In genomic region chr17:61133853-61134252, GRCh38 we compare ENCODE assay signal across 21 cellular contexts.
DNase-seq lines count a peak whose midpoint lies in the region; ATAC-seq, FAIRE-seq and TF ChIP-seq lines count a peak whose summit lies in the region.
"Had no signal": no experiment of that assay in that cellular context is flagged by ENCODE, and none has a peak within 500 bp of the region (broad histone marks: within the 10 kb centered on the region; RNA-seq: fewer than 3 reads in every experiment).

No MANE protein-coding gene starts in this region.

- no peak overlapping the region for H3K4me3 Mint-ChIP-seq in endothelial cell (ENCODE audit: unreplicated experiment)
- H3K4me3 Mint-ChIP-seq: CD4-positive, CD25-positive, alpha-beta regulatory T cell; CD8-positive, alpha-beta memory T cell had no signal

- peaks cover 3% of the 10 kb centered on the region for H3K36me3 Mint-ChIP-seq in endothelial cell (ENCODE audit: low read depth, unreplicated experiment)

- peaks cover 15% of the 10 kb centered on the region for H3K4me1 ChIP-seq in lower lobe of right lung
- H3K4me1 ChIP-seq in upper lobe of right lung: peaks cover 14% of the 10 kb centered on the region
- H3K4me1 ChIP-seq: HAP-1 had no signal

- H3K9me3 Mint-ChIP-seq in endothelial cell (ENCODE audit: unreplicated experiment): no peaks in the 10 kb centered on the region
- H3K9me3 Mint-ChIP-seq: CD4-positive, CD25-positive, alpha-beta regulatory T cell; CD8-positive, alpha-beta memory T cell had no signal

- TF ChIP-seq CTCF in endothelial cell (IDR thresholded peaks at IDR 0.05; ENCODE audit: unreplicated experiment) (no peak), lower lobe of right lung (IDR thresholded peaks at IDR 0.05) (no peak), upper lobe of right lung (IDR thresholded peaks at IDR 0.05) (no peak)

- ATAC-seq in lower lobe of right lung: no peak
- ATAC-seq in upper lobe of right lung: no peak
- ATAC-seq in HG02938 (IDR thresholded peaks at IDR 0.05; ENCODE audit: unreplicated experiment): no peak
- no peak for ATAC-seq in GM21447 (IDR thresholded peaks at IDR 0.05; ENCODE audit: unreplicated experiment)

- FAIRE-seq in A204.1 (lab: Jason Lieb, UNC): peak; percentile 32
- FAIRE-seq: G401.6, GM12891, GM19239 had no signal

- intact Hi-C loops in lower lobe of right lung (cut with DNase I): no loop called here
- intact Hi-C loops in upper lobe of right lung (cut with DNase I): no loop called here

- H3K9me3 ChIP-seq in lower lobe of right lung (no peaks in the 10 kb centered on the region), upper lobe of right lung (no peaks in the 10 kb centered on the region)
- H3K9me3 ChIP-seq: BE2C, HAP-1 had no signal

- H3K36me3 ChIP-seq in lower lobe of right lung (no peaks in the 10 kb centered on the region), upper lobe of right lung (no peaks in the 10 kb centered on the region)
- H3K36me3 ChIP-seq: BE2C, HAP-1 had no signal

- peaks cover 52% of the 10 kb centered on the region for H3K4me1 Mint-ChIP-seq in endothelial cell (ENCODE audit: unreplicated experiment)

- H3K27ac ChIP-seq in lower lobe of right lung (peak overlapping the region; percentile 75), upper lobe of right lung (peak overlapping the region; percentile 43)
- H3K27ac ChIP-seq: GM23248, HL-60 had no signal

- H3K27me3 Mint-ChIP-seq in endothelial cell (ENCODE audit: unreplicated experiment): no peaks in the 10 kb centered on the region
- H3K27me3 Mint-ChIP-seq: CD4-positive, CD25-positive, alpha-beta regulatory T cell; CD8-positive, alpha-beta memory T cell had no signal

- H3K4me3 ChIP-seq in lower lobe of right lung (peak overlapping the region; percentile 39), upper lobe of right lung (peak overlapping the region; percentile 35)
- H3K4me3 ChIP-seq: GM23248, HAP-1 had no signal

- H3K27ac Mint-ChIP-seq in endothelial cell (ENCODE audit: unreplicated experiment): peak overlapping the region; percentile 2
- H3K27ac Mint-ChIP-seq: CD4-positive, CD25-positive, alpha-beta regulatory T cell; CD8-positive, alpha-beta memory T cell had no signal

- DNase-seq in endothelial cell (ENCODE audit: low spot score): no peak
- DNase-seq in lower lobe of right lung: no peak
- DNase-seq in upper lobe of right lung: no peak
- DNase-seq: ACHN; BE2C; C1 segment of cervical spinal cord; CD4-positive, CD25-positive, alpha-beta regulatory T cell; CD8-positive, alpha-beta memory T cell; COR-L47; DMS 273 treated with DMSO at 0.1 percent for 48 hours; DMS53; DND-41; GM23248 had no signal

- H3K27me3 ChIP-seq in lower lobe of right lung (ENCODE audit: low read depth): no peaks in the 10 kb centered on the region
- no peaks in the 10 kb centered on the region for H3K27me3 ChIP-seq in upper lobe of right lung
- H3K27me3 ChIP-seq: BE2C had no signal
